31 cellular contexts compared by ENCODE assay signal in the genomic region with DNA sequence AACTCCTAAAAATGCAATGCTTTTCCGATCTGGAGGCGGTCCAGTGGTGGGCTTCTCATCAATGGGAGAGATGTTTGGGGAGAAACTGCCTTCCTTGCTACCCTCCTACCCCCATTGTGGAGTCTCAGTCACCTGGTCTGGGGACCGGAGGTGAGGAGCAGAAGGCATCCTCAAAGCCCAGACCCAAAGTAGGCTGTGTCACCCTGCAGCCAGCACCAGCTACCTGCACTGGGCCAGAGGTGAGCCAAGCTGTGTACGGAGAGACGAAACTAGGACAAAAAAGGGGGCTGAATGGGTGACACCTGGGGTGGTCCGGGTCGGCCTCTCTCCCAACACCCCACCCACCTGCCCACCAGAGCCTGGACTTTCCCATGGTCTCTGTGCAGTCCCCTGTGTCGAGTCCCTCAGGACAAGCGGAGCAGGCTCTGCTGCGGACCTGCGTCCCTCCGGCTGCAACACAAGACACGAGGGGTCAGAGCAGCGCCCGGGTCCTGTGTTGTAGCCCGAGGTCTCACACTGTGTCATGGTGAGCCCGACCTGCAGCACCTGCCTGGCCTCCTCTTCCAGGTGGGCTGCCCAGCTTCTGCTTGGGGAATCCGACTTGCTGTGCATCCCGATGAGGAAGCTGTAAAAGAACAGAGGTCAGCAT.
"Had no signal": no experiment of that assay in that cellular context is flagged by ENCODE, and none has a peak within 500 bp of the region (broad histone marks: within the 10 kb centered on the region; RNA-seq: fewer than 3 reads in every experiment).

No MANE protein-coding gene starts in this region.

- DNase-seq: activated CD4-positive, alpha-beta memory T cell treated with anti-CD3 and anti-CD28 coated beads, Interleukin-2, amount 10 ng/mL, durations not matched to agents 7 days and 5 days; activated CD4-positive, alpha-beta T cell treated with anti-CD3 and anti-CD28 coated beads for 4 hours; activated CD4-positive, alpha-beta T cell treated with anti-CD3 and anti-CD28 coated beads, Interleukin-2, amount 10 ng/mL, durations not matched to agents 7 days and 5 days; activated CD4-positive, alpha-beta T cell treated with anti-CD3 and anti-CD28 coated beads, Interleukin-2, amount 50 U/mL, for 4 hours; activated CD4-positive, CD25-positive, alpha-beta regulatory T cell; activated CD4-positive, CD25-positive, alpha-beta regulatory T cell treated with anti-CD3 and anti-CD28 coated beads, Interleukin-2, amount 50 U/mL, for 72 hours; activated CD8-positive, alpha-beta memory T cell treated with anti-CD3 and anti-CD28 coated beads, Interleukin-2, amount 50 U/mL, for 48 hours; activated effector memory CD4-positive, alpha-beta T cell treated with Interleukin-2 at 50 U/mL for 16 hours; activated naive CD4-positive, alpha-beta T cell treated with anti-CD3 and anti-CD28 coated beads, Interleukin-2, amount 10 ng/mL, durations not matched to agents 7 days and 5 days; activated naive CD8-positive, alpha-beta T cell treated with anti-CD3 and anti-CD28 coated beads, Interleukin-2, amount 10 ng/mL, durations not matched to agents 7 days and 5 days; activated T-cell treated with anti-CD3 and anti-CD28 coated beads for 4 hours; activated T-cell treated with anti-CD3 and anti-CD28 coated beads, Interleukin-2, amount 50 U/mL, for 4 hours; central memory CD4-positive, alpha-beta T cell; cerebellar nuclear complex; colonic mucosa; effector CD8-positive, alpha-beta T cell; gastrocnemius medialis; T-helper 1 cell; T-helper 17 cell; T1000; WERI-Rb-1 had no signal

- H3K4me3 ChIP-seq: ascending aorta, breast epithelium, cardiac muscle cell, colonic mucosa, gastrocnemius medialis had no signal

- H3K36me3 ChIP-seq: ascending aorta, breast epithelium, cardiac muscle cell, colonic mucosa, gastrocnemius medialis, WERI-Rb-1 had no signal

- H3K27ac ChIP-seq: ascending aorta, cardiac muscle cell, colonic mucosa, epithelial cell of prostate, foreskin keratinocyte, gastrocnemius medialis, WERI-Rb-1 had no signal

- H3K9me3 Mint-ChIP-seq: activated CD4-positive, alpha-beta T cell treated with anti-CD3 and anti-CD28 coated beads, Interleukin-2, amount 10 ng/mL, durations not matched to agents 7 days and 5 days; activated T-cell treated with anti-CD3 and anti-CD28 coated beads, Interleukin-2, amount 50 U/mL, for 4 hours; T-helper 2 cell treated with Interferon-gamma antibody and Interleukin-4, amounts not matched to agents 5 μg/mL and 100 μg/mL, for 36 hours had no signal

- H3K27me3 Mint-ChIP-seq: activated naive CD4-positive, alpha-beta T cell treated with anti-CD3 and anti-CD28 coated beads, Interleukin-2, amount 10 ng/mL, durations not matched to agents 7 days and 5 days; activated naive CD8-positive, alpha-beta T cell treated with anti-CD3 and anti-CD28 coated beads, Interleukin-2, amount 10 ng/mL, durations not matched to agents 7 days and 5 days had no signal

- H3K36me3 Mint-ChIP-seq: activated naive CD4-positive, alpha-beta T cell treated with anti-CD3 and anti-CD28 coated beads, Interleukin-2, amount 10 ng/mL, durations not matched to agents 7 days and 5 days; activated naive CD8-positive, alpha-beta T cell treated with anti-CD3 and anti-CD28 coated beads, Interleukin-2, amount 10 ng/mL, durations not matched to agents 7 days and 5 days; brain had no signal

- H3K4me1 ChIP-seq: ascending aorta, breast epithelium, colonic mucosa, foreskin keratinocyte, gastrocnemius medialis had no signal

- H3K27me3 ChIP-seq: ascending aorta, breast epithelium, cardiac muscle cell, colonic mucosa, gastrocnemius medialis had no signal

- H3K4me1 Mint-ChIP-seq: activated CD4-positive, alpha-beta memory T cell treated with anti-CD3 and anti-CD28 coated beads, Interleukin-2, amount 10 ng/mL, durations not matched to agents 7 days and 5 days; activated CD4-positive, alpha-beta T cell treated with anti-CD3 and anti-CD28 coated beads, Interleukin-2, amount 10 ng/mL, durations not matched to agents 7 days and 5 days; activated naive CD4-positive, alpha-beta T cell treated with anti-CD3 and anti-CD28 coated beads, Interleukin-2, amount 10 ng/mL, durations not matched to agents 7 days and 5 days; activated naive CD8-positive, alpha-beta T cell treated with anti-CD3 and anti-CD28 coated beads, Interleukin-2, amount 10 ng/mL, durations not matched to agents 7 days and 5 days; activated T-helper 17 cell treated with anti-CD3 and anti-CD28 coated beads, Interleukin-2, amount 50 U/mL, for 72 hours; brain; T-helper 17 cell had no signal

- H3K27ac Mint-ChIP-seq: activated CD4-positive, alpha-beta memory T cell treated with anti-CD3 and anti-CD28 coated beads, Interleukin-2, amount 10 ng/mL, durations not matched to agents 7 days and 5 days; activated CD4-positive, alpha-beta T cell treated with anti-CD3 and anti-CD28 coated beads, Interleukin-2, amount 10 ng/mL, durations not matched to agents 7 days and 5 days; activated naive CD4-positive, alpha-beta T cell treated with anti-CD3 and anti-CD28 coated beads, Interleukin-2, amount 10 ng/mL, durations not matched to agents 7 days and 5 days; activated naive CD4-positive, alpha-beta T cell treated with anti-CD3 and anti-CD28 coated beads, Interleukin-2, amount 50 U/mL, for 72 hours; activated naive CD8-positive, alpha-beta T cell treated with anti-CD3 and anti-CD28 coated beads, Interleukin-2, amount 10 ng/mL, durations not matched to agents 7 days and 5 days; activated T-helper 17 cell treated with anti-CD3 and anti-CD28 coated beads, Interleukin-2, amount 50 U/mL, for 72 hours; brain; T-helper 17 cell; T-helper 2 cell treated with Interferon-gamma antibody and Interleukin-4, amounts not matched to agents 5 μg/mL and 100 μg/mL, for 36 hours had no signal

- ATAC-seq: activated naive CD4-positive, alpha-beta T cell treated with anti-CD3 and anti-CD28 coated beads, Interleukin-2, amount 50 U/mL, for 72 hours; activated T-cell treated with anti-CD3 and anti-CD28 coated beads, Interleukin-2, amount 50 U/mL, for 4 hours; activated T-helper 17 cell treated with anti-CD3 and anti-CD28 coated beads, Interleukin-2, amount 50 U/mL, for 72 hours; gastrocnemius medialis; SK-N-SH treated with all-trans-retinoic acid at 6 μM for 48 hours; T-helper 17 cell had no signal

- H3K9me3 ChIP-seq: ascending aorta, breast epithelium, colonic mucosa, gastrocnemius medialis had no signal

- H3K4me3 Mint-ChIP-seq: activated CD4-positive, alpha-beta memory T cell treated with anti-CD3 and anti-CD28 coated beads, Interleukin-2, amount 10 ng/mL, durations not matched to agents 7 days and 5 days; activated CD4-positive, alpha-beta T cell treated with anti-CD3 and anti-CD28 coated beads, Interleukin-2, amount 10 ng/mL, durations not matched to agents 7 days and 5 days; activated naive CD4-positive, alpha-beta T cell treated with anti-CD3 and anti-CD28 coated beads, Interleukin-2, amount 10 ng/mL, durations not matched to agents 7 days and 5 days; activated naive CD8-positive, alpha-beta T cell treated with anti-CD3 and anti-CD28 coated beads, Interleukin-2, amount 10 ng/mL, durations not matched to agents 7 days and 5 days; activated T-cell treated with anti-CD3 and anti-CD28 coated beads, Interleukin-2, amount 50 U/mL, for 4 hours; activated T-helper 17 cell treated with anti-CD3 and anti-CD28 coated beads, Interleukin-2, amount 50 U/mL, for 72 hours; brain; T-helper 17 cell; T-helper 2 cell treated with Interferon-gamma antibody and Interleukin-4, amounts not matched to agents 5 μg/mL and 100 μg/mL, for 36 hours had no signal
